ENCODE assay signal across 7 cellular contexts in genomic region chr2:49122107-49122506, GRCh38. TPM values are rescaled to one million over a fixed set of nuclear protein-coding genes. Genes with fewer than 3 reads are reported as not detected.
"Had no signal": no experiment of that assay in that cellular context is flagged by ENCODE, and none has a peak within 500 bp of the region (broad histone marks: within the 10 kb centered on the region; RNA-seq: fewer than 3 reads in every experiment).

No MANE protein-coding gene starts in this region.

- H3K4me3 ChIP-seq: K562 had no signal

- H3K27ac ChIP-seq: HL-60 had no signal

- DNase-seq: IMR-90, KBM-7, KG1 had no signal

RNA-seq across cellular contexts. Expression of gene FSHR, which starts 32.2 kb away (rescaled TPM):
- polyA plus RNA-seq: HepG2, IgD-negative memory B cell, IMR-90, K562 had no signal
